In genomic region chr17:37848690-37849616, GRCh38 we compare ENCODE assay signal across 8 cellular contexts.
DNase-seq lines count a peak whose midpoint lies in the region; ATAC-seq and TF ChIP-seq lines count a peak whose summit lies in the region.

No MANE protein-coding gene starts in this region.

- peak; percentile 98 for DNase-seq in EH (ENCODE audit: low read depth)
- DNase-seq in effector memory CD8-positive, alpha-beta T cell, result no peak
- DNase-seq in HAP-1 (ENCODE audit: low spot score in 2 of 2), result no peak
- no peak for DNase-seq in SK-N-DZ (ENCODE audit: low spot score)

- TF ChIP-seq CTCF in OCI-LY3 (IDR thresholded peaks at IDR 0.05; ENCODE audit: low read depth, low read length), result 0 out of 2 replicates have a peak, but pooled peaks have one; percentile 7

- peak; percentile 61 for ATAC-seq in GM21786 (IDR thresholded peaks at IDR 0.05; ENCODE audit: unreplicated experiment)
- ATAC-seq in effector memory CD8-positive, alpha-beta T cell (replicated peaks), result peak; percentile 44
- no peak for ATAC-seq in HG02852 (IDR thresholded peaks at IDR 0.05; ENCODE audit: unreplicated experiment)
- no peak for ATAC-seq in GM19328 (IDR thresholded peaks at IDR 0.05; ENCODE audit: unreplicated experiment)

- H4K20me1 ChIP-seq in OCI-LY3 (ENCODE audit: insufficient read depth, low read length), result no peaks in the 10 kb centered on the region

- H3K4me3 ChIP-seq in OCI-LY3 (ENCODE audit: low read length) (peak overlapping the region; percentile 29), HAP-1 (no peak overlapping the region)

- H3K27me3 ChIP-seq in OCI-LY3 (ENCODE audit: low read depth, low read length) (no peaks in the 10 kb centered on the region), HAP-1 (ENCODE audit: low read depth) (no peaks in the 10 kb centered on the region)

- H3K4me3 Mint-ChIP-seq in effector memory CD8-positive, alpha-beta T cell, result no peak overlapping the region

- H2AFZ ChIP-seq in OCI-LY3 (ENCODE audit: low read depth, low read length), result peak overlapping the region; percentile 31

- H3K4me2 ChIP-seq in OCI-LY3 (ENCODE audit: low read length), result peak overlapping the region; percentile 59

- no peaks in the 10 kb centered on the region for H3K36me3 Mint-ChIP-seq in effector memory CD8-positive, alpha-beta T cell (ENCODE audit: insufficient read depth)

- H3K4me1 ChIP-seq in OCI-LY3 (ENCODE audit: low read length) (peaks cover 31% of the 10 kb centered on the region), HAP-1 (no peaks in the 10 kb centered on the region)

- H3K27ac ChIP-seq in OCI-LY3 (ENCODE audit: low read length), result no peak overlapping the region; the same call in 1 of the 2 replicates

- H3K9me3 Mint-ChIP-seq in effector memory CD8-positive, alpha-beta T cell, result no peaks in the 10 kb centered on the region

- no peaks in the 10 kb centered on the region for H3K79me2 ChIP-seq in OCI-LY3 (ENCODE audit: low read length)

- H3K27me3 Mint-ChIP-seq in effector memory CD8-positive, alpha-beta T cell, result peaks cover 6 to 18% of the 10 kb centered on the region in 2 donors

- H3K4me1 Mint-ChIP-seq in effector memory CD8-positive, alpha-beta T cell (ENCODE audit: low read depth in 2 of 2), result peaks cover 3 to 11% of the 10 kb centered on the region in 2 donors

- H3K27ac Mint-ChIP-seq in effector memory CD8-positive, alpha-beta T cell, result peak overlapping the region; percentile 8 to 9

- in situ Hi-C loops in HAP-1 (cut with MboI; ENCODE audit: low sequenced_read_pairs), result no loop called here

- H3K36me3 ChIP-seq in OCI-LY3 (replicated peaks; ENCODE audit: low read depth, low read length) (no peaks in the 10 kb centered on the region), HAP-1 (replicated peaks) (no peaks in the 10 kb centered on the region)

- H3K9ac ChIP-seq in OCI-LY3 (ENCODE audit: low read length), result no peak overlapping the region

- H3K9me3 ChIP-seq in OCI-LY3 (ENCODE audit: insufficient read depth, low read length) (no peaks in the 10 kb centered on the region), HAP-1 (no peaks in the 10 kb centered on the region)

Comparison
In these comparisons a context has a peak if more than half of its experiments do, and no peak if none do; other contexts are left out.
1. ATAC-seq: peak in GM21786 (single experiment) and effector memory CD8-positive, alpha-beta T cell (single experiment); none in HG02852 (single experiment) and GM19328 (single experiment).